Comparison of ENCODE assay signal across 8 cellular contexts in genomic region chr14:92536231-92536630, GRCh38. TPM values are rescaled to one million over a fixed set of nuclear protein-coding genes. Genes with fewer than 3 reads are reported as not detected.
DNase-seq lines count a peak whose midpoint lies in the region; ATAC-seq, FAIRE-seq and TF ChIP-seq lines count a peak whose summit lies in the region.
"Not testable (repeated sequence)": the region's sequence is repeated elsewhere in the genome, so short reads cannot be mapped to it uniquely, and the experiment has no call there.

No MANE protein-coding gene starts in this region.

- H3K9me2 ChIP-seq in PC-3 (replicated peaks; ENCODE audit: low read length): not testable (repeated sequence)

- FAIRE-seq in H54 (lab: Jason Lieb, UNC): peak; percentile 70

- not testable (repeated sequence) for H3K27me3 Mint-ChIP-seq in activated CD8-positive, alpha-beta memory T cell treated with anti-CD3 and anti-CD28 coated beads, Interleukin-2, amount 10 ng/mL, durations not matched to agents 7 days and 5 days; stimulated activated naive CD8-positive, alpha-beta T cell treated with anti-CD3 and anti-CD28 coated beads, Interleukin-15, amount 100 ng/mL, for 72 hours

- not testable (repeated sequence) for H3K9me3 Mint-ChIP-seq in activated CD8-positive, alpha-beta memory T cell treated with anti-CD3 and anti-CD28 coated beads, Interleukin-2, amount 10 ng/mL, durations not matched to agents 7 days and 5 days (ENCODE audit: low read depth); stimulated activated naive CD8-positive, alpha-beta T cell treated with anti-CD3 and anti-CD28 coated beads, Interleukin-15, amount 100 ng/mL, for 72 hours

- peak overlapping the region; percentile 78; the same call in 1 of the 2 replicates for H3K4me2 ChIP-seq in BLaER1
- H3K4me2 ChIP-seq in PC-3 (ENCODE audit: low read length): not testable (repeated sequence)

- in situ Hi-C loops in astrocyte of the spinal cord (cut with HindIII; ENCODE audit: low sequenced_read_pairs): not testable (repeated sequence)

- peak; percentile 26 for ATAC-seq in PC-3
- not testable (repeated sequence) for ATAC-seq in activated CD8-positive, alpha-beta memory T cell treated with anti-CD3 and anti-CD28 coated beads, Interleukin-2, amount 10 ng/mL, durations not matched to agents 7 days and 5 days; stimulated activated naive CD8-positive, alpha-beta T cell treated with anti-CD3 and anti-CD28 coated beads, Interleukin-15, amount 100 ng/mL, for 72 hours

- TF ChIP-seq CTCF in PC-3 (conservative IDR thresholded peaks at IDR 0.05; ENCODE audit: low read depth, low read length); astrocyte of the spinal cord (IDR thresholded peaks at IDR 0.05; ENCODE audit: low read depth, low read length): not testable (repeated sequence)

- H3K36me3 Mint-ChIP-seq in activated CD8-positive, alpha-beta memory T cell treated with anti-CD3 and anti-CD28 coated beads, Interleukin-2, amount 10 ng/mL, durations not matched to agents 7 days and 5 days: peaks cover 20% of the 10 kb centered on the region

- not testable (repeated sequence) for H3K27me3 ChIP-seq in BLaER1; PC-3 (ENCODE audit: low read length)

- H3K4me1 Mint-ChIP-seq in activated CD8-positive, alpha-beta memory T cell treated with anti-CD3 and anti-CD28 coated beads, Interleukin-2, amount 10 ng/mL, durations not matched to agents 7 days and 5 days: peaks cover 74% of the 10 kb centered on the region
- peaks cover 91% of the 10 kb centered on the region for H3K4me1 Mint-ChIP-seq in stimulated activated naive CD8-positive, alpha-beta T cell treated with anti-CD3 and anti-CD28 coated beads, Interleukin-15, amount 100 ng/mL, for 72 hours

- POLR2A ChIA-PET in PC-3 (lab: Charles Lee; ENCODE audit: unreplicated experiment): not testable (repeated sequence)

- BruUV-seq in PC-3 (replicated peaks; lab: Mats Ljungman, UMichigan): not testable (repeated sequence)

- DNase-seq in H54 (ENCODE audit: insufficient read length, low spot score) (peak; percentile 53), PC-3 (peak; percentile 62), astrocyte of the spinal cord (ENCODE audit: low read depth, low spot score) (peak; percentile 60), fibroblast of gingiva (ENCODE audit: low read depth) (peak; percentile 85), mesenteric fat pad (ENCODE audit: low spot score) (peak; percentile 41)
- DNase-seq in activated CD8-positive, alpha-beta memory T cell treated with anti-CD3 and anti-CD28 coated beads, Interleukin-2, amount 10 ng/mL, durations not matched to agents 7 days and 5 days; stimulated activated naive CD8-positive, alpha-beta T cell treated with anti-CD3 and anti-CD28 coated beads, Interleukin-15, amount 100 ng/mL, for 72 hours: not testable (repeated sequence)

- TF ChIP-seq POLR2A in H54 (IDR thresholded peaks at IDR 0.05; ENCODE audit: low read depth, low read length): not testable (repeated sequence)

- not testable (repeated sequence) for H3K4me3 Mint-ChIP-seq in activated CD8-positive, alpha-beta memory T cell treated with anti-CD3 and anti-CD28 coated beads, Interleukin-2, amount 10 ng/mL, durations not matched to agents 7 days and 5 days
- peak overlapping the region; percentile 40 to 82 for H3K4me3 Mint-ChIP-seq in stimulated activated naive CD8-positive, alpha-beta T cell treated with anti-CD3 and anti-CD28 coated beads, Interleukin-15, amount 100 ng/mL, for 72 hours

- not testable (repeated sequence) for H3K4me3 ChIP-seq in BLaER1; PC-3 (ENCODE audit: low read length); astrocyte of the spinal cord (ENCODE audit: low read depth, low read length)

- H3K27ac ChIP-seq in BLaER1; PC-3 (ENCODE audit: low read length): not testable (repeated sequence)

- intact Hi-C loops in PC-3 (cut with micrococcal nuclease): not testable (repeated sequence)

- CTCF ChIA-PET in PC-3 (lab: Charles Lee); activated CD8-positive, alpha-beta memory T cell treated with anti-CD3 and anti-CD28 coated beads, Interleukin-2, amount 10 ng/mL, durations not matched to agents 7 days and 5 days (lab: Charles Lee): not testable (repeated sequence)

- H3K9me3 ChIP-seq in BLaER1; PC-3 (ENCODE audit: low read length): not testable (repeated sequence)

- not testable (repeated sequence) for H3K36me3 ChIP-seq in BLaER1; PC-3 (ENCODE audit: low read depth, low read length)

- not testable (repeated sequence) for H3F3A ChIP-seq in PC-3 (ENCODE audit: low read length, unreplicated experiment)

- not testable (repeated sequence) for H3K9ac ChIP-seq in BLaER1; PC-3 (ENCODE audit: low read length)

- not testable (repeated sequence) for H4K20me1 ChIP-seq in BLaER1; PC-3 (ENCODE audit: low read length)

- not testable (repeated sequence) for H2AFZ ChIP-seq in PC-3 (ENCODE audit: low read length)

- not testable (repeated sequence) for H3K79me2 ChIP-seq in PC-3 (ENCODE audit: low read length)

- H3K4me1 ChIP-seq in BLaER1 (peaks cover 73% of the 10 kb centered on the region), PC-3 (ENCODE audit: insufficient read depth, low read length) (peaks cover 17% of the 10 kb centered on the region)

- peak overlapping the region; percentile 41 for H3K27ac Mint-ChIP-seq in activated CD8-positive, alpha-beta memory T cell treated with anti-CD3 and anti-CD28 coated beads, Interleukin-2, amount 10 ng/mL, durations not matched to agents 7 days and 5 days
- not testable (repeated sequence) for H3K27ac Mint-ChIP-seq in stimulated activated naive CD8-positive, alpha-beta T cell treated with anti-CD3 and anti-CD28 coated beads, Interleukin-15, amount 100 ng/mL, for 72 hours

RNA-seq across cellular contexts. Expression of gene RIN3, which starts 22.6 kb away (rescaled TPM):
- 4.8 and 6.2 TPM in 2 replicates for total RNA-seq in PC-3 (2014; rRNA removed)
- total RNA-seq in activated CD8-positive, alpha-beta memory T cell treated with anti-CD3 and anti-CD28 coated beads, Interleukin-2, amount 10 ng/mL, durations not matched to agents 7 days and 5 days: 100 to 1,000 TPM in 1 of 2 experiments, 10 to 100 TPM in 1; 76.1 to 122 TPM
- 38.0 TPM for total RNA-seq in mesenteric fat pad
